ENCODE assay signal across 15 cellular contexts in the genomic region with DNA sequence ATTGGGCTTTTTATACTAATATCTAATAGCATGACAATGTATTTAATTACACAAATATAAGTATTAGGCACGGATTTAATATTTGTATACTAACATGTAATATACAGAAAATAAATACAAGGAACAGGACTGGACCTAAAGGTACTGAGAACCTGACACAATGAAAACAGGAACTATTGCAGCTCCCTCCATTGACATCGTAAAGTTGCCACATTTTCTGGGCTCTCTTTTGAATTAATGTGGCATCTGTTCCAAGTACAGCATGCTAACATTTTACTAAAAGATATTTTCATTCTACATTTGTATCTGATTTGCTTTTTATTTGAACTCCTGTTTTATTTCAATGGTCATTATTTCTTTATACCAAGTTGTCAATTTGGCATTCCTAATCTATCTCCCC.
"Had no signal": no experiment of that assay in that cellular context is flagged by ENCODE, and none has a peak within 500 bp of the region (broad histone marks: within the 10 kb centered on the region; RNA-seq: fewer than 3 reads in every experiment).

No MANE protein-coding gene starts in this region.

- H3K27me3 ChIP-seq: foreskin keratinocyte, heart left ventricle, testis, upper lobe of right lung had no signal

- H3K36me3 Mint-ChIP-seq: activated CD4-positive, alpha-beta memory T cell treated with anti-CD3 and anti-CD28 coated beads for 36 hours had no signal

- H3K9me3 Mint-ChIP-seq: activated CD4-positive, alpha-beta memory T cell treated with anti-CD3 and anti-CD28 coated beads for 36 hours; nephron; stimulated activated naive CD8-positive, alpha-beta T cell treated with anti-CD3 and anti-CD28 coated beads, Interleukin-15, Interleukin-2, amounts not matched to agents 100 ng/mL and 50 ng/mL, for 24 hours had no signal

- H3K9me3 ChIP-seq: heart left ventricle, testis, upper lobe of right lung had no signal

- H3K27ac ChIP-seq: foreskin keratinocyte, upper lobe of right lung had no signal

- H3K4me3 ChIP-seq: heart left ventricle, testis, upper lobe of right lung had no signal

- ATAC-seq: activated CD4-positive, CD25-positive, alpha-beta regulatory T cell treated with anti-CD3 and anti-CD28 coated beads, Interleukin-2, amount 50 U/mL, for 24 hours; foreskin keratinocyte; T-helper 17 cell had no signal

- DNase-seq: activated CD4-positive, alpha-beta memory T cell treated with anti-CD3 and anti-CD28 coated beads for 36 hours; activated CD8-positive, alpha-beta memory T cell treated with anti-CD3 and anti-CD28 coated beads, Interleukin-2, amount 50 U/mL, for 4 hours; activated naive CD4-positive, alpha-beta T cell; aorta; foreskin keratinocyte; heart left ventricle; mammary epithelial cell; stimulated activated CD4-positive, alpha-beta T cell treated with anti-CD3 and anti-CD28 coated beads, Interleukin-4, amount 100 ng/mL, for 1 hour; stimulated activated CD8-positive, alpha-beta memory T cell treated with anti-CD3 and anti-CD28 coated beads, Interleukin-4, amount 100 ng/mL, for 48 hours; T-helper 17 cell; testis; upper lobe of right lung had no signal

- H3K27me3 Mint-ChIP-seq: activated CD4-positive, alpha-beta memory T cell treated with anti-CD3 and anti-CD28 coated beads for 36 hours; stimulated activated naive CD8-positive, alpha-beta T cell treated with anti-CD3 and anti-CD28 coated beads, Interleukin-15, Interleukin-2, amounts not matched to agents 100 ng/mL and 50 ng/mL, for 24 hours; T-helper 17 cell had no signal

- H3K4me1 ChIP-seq: foreskin keratinocyte had no signal

- H3K4me3 Mint-ChIP-seq: activated CD4-positive, alpha-beta memory T cell treated with anti-CD3 and anti-CD28 coated beads for 36 hours; nephron; stimulated activated naive CD8-positive, alpha-beta T cell treated with anti-CD3 and anti-CD28 coated beads, Interleukin-15, Interleukin-2, amounts not matched to agents 100 ng/mL and 50 ng/mL, for 24 hours; T-helper 17 cell had no signal

- H3K36me3 ChIP-seq: heart left ventricle, upper lobe of right lung had no signal

- H3K27ac Mint-ChIP-seq: activated CD4-positive, alpha-beta memory T cell treated with anti-CD3 and anti-CD28 coated beads for 36 hours; stimulated activated naive CD8-positive, alpha-beta T cell treated with anti-CD3 and anti-CD28 coated beads, Interleukin-15, Interleukin-2, amounts not matched to agents 100 ng/mL and 50 ng/mL, for 24 hours; T-helper 17 cell had no signal
